1 cellular context compared by ENCODE assay signal in genomic region chr6:79073888-79074287, GRCh38.
TF ChIP-seq lines count a peak whose summit lies in the region.

No MANE protein-coding gene starts in this region.

TF ChIP-seq in WTC11, 78 proteins besides CTCF, POLR2A, EP300 and RAD21 (continued from another document):
- TF ChIP-seq PREB (CRISPR knock-in tag; IDR thresholded peaks at IDR 0.05; ENCODE audit: borderline replicate concordance), result no peak
- TF ChIP-seq RORB (CRISPR knock-in tag; IDR thresholded peaks at IDR 0.05), result no peak
- no peak for TF ChIP-seq ERG (CRISPR knock-in tag; IDR thresholded peaks at IDR 0.05)
- TF ChIP-seq NR2C2 (CRISPR knock-in tag; IDR thresholded peaks at IDR 0.05), result no peak
- no peak for TF ChIP-seq GABPB1 (CRISPR knock-in tag; IDR thresholded peaks at IDR 0.05)
- no peak for TF ChIP-seq ZMAT4 (CRISPR knock-in tag; IDR thresholded peaks at IDR 0.05)
- no peak for TF ChIP-seq ATF3 (CRISPR knock-in tag; conservative IDR thresholded peaks at IDR 0.05)
- TF ChIP-seq ATF6 (CRISPR knock-in tag; IDR thresholded peaks at IDR 0.05), result no peak
- no peak for TF ChIP-seq HMGA2 (CRISPR knock-in tag; IDR thresholded peaks at IDR 0.05)
- no peak for TF ChIP-seq FOXP4 (CRISPR knock-in tag; IDR thresholded peaks at IDR 0.05)
- no peak for TF ChIP-seq ZNF263 (CRISPR knock-in tag; IDR thresholded peaks at IDR 0.05; ENCODE audit: low read depth)
- no peak for TF ChIP-seq AFF4 (CRISPR knock-in tag; IDR thresholded peaks at IDR 0.05; ENCODE audit: borderline replicate concordance)
- TF ChIP-seq JUN (CRISPR knock-in tag; IDR thresholded peaks at IDR 0.05), result no peak
- TF ChIP-seq NFATC4 (CRISPR knock-in tag; IDR thresholded peaks at IDR 0.05), result no peak
- TF ChIP-seq USF1 (CRISPR knock-in tag; IDR thresholded peaks at IDR 0.05), result no peak
- TF ChIP-seq SP1 (CRISPR knock-in tag; conservative IDR thresholded peaks at IDR 0.05), result no peak
